In the genomic region with DNA sequence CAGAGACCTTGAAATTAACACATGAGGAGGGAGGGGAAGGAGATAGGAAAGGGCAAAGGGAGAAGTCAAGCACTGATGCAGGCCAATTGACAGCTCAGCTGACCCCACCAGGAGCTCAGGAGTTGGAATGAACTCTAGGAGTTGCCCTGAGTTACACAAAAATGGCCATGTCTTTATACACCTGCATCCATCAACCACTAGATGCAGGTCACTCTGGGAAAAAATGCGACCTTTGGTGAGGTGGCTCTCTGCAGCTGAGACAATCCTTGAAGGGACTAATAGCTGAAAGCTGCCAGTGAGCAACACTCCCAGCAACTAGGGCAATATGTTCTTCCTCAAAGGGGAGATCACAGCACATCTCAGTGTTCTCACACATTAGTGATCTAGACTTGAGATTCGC, we compare ENCODE assay signal across 28 cellular contexts.
"Had no signal": no experiment of that assay in that cellular context is flagged by ENCODE, and none has a peak within 500 bp of the region (broad histone marks: within the 10 kb centered on the region; RNA-seq: fewer than 3 reads in every experiment).

No MANE protein-coding gene starts in this region.

- H3K4me3 ChIP-seq: stomach, suprapubic skin, testis, thoracic aorta, thyroid gland, tibial artery, tibial nerve, transverse colon, upper lobe of left lung, upper lobe of right lung, uterus, vagina had no signal

- H3K4me1 ChIP-seq: stomach, suprapubic skin, testis, thyroid gland, tibial artery, tibial nerve, transverse colon, upper lobe of left lung, upper lobe of right lung, uterus, vagina had no signal

- H3K27me3 Mint-ChIP-seq: type B pancreatic cell had no signal

- H3K4me1 Mint-ChIP-seq: stimulated activated effector memory CD8-positive, alpha-beta T cell treated with anti-CD3 and anti-CD28 coated beads, Interleukin-12 subunit alpha, Interleukin-12 subunit beta, amount 100 ng/mL, for 72 hours; stimulated activated memory B cell treated with anti-CD40 and anti-IgM and Interleukin-4, amounts not matched to agents 10 μg/mL and 1 μg/mL and 100 μg/mL, for 72 hours had no signal

- DNase-seq: stimulated activated CD4-positive, alpha-beta T cell treated with anti-CD3 and anti-CD28 coated beads, Interleukin-2, amount 100 ng/mL, for 48 hours; stimulated activated CD4-positive, alpha-beta T cell treated with anti-CD3 and anti-CD28 coated beads, Interleukin-4, amount 100 ng/mL, for 1 hour; stimulated activated CD4-positive, alpha-beta T cell treated with anti-CD3 and anti-CD28 coated beads, Interleukin-4, amount 100 ng/mL, for 24 hours; stimulated activated CD4-positive, alpha-beta T cell treated with anti-CD3 and anti-CD28 coated beads, Interleukin-4, amount 100 ng/mL, for 4 hours; stimulated activated CD8-positive, alpha-beta memory T cell treated with anti-CD3 and anti-CD28 coated beads, Interleukin-4, amount 100 ng/mL, for 48 hours; stimulated activated naive B cell treated with anti-CD40 and anti-IgM and Interleukin-4, amounts not matched to agents 10 μg/mL and 1 μg/mL and 100 μg/mL, for 72 hours; stimulated activated naive CD4-positive, alpha-beta T cell; stimulated activated naive CD4-positive, alpha-beta T cell treated with Interleukin-2 at 50 U/mL for 16 hours; stimulated activated naive CD8-positive, alpha-beta T cell treated with anti-CD3 and anti-CD28 coated beads, Interleukin-15, amount 100 ng/mL, for 72 hours; stimulated activated naive CD8-positive, alpha-beta T cell treated with anti-CD3 and anti-CD28 coated beads, Interleukin-15, Interleukin-2, amounts not matched to agents 100 U/mL and 50 U/mL, for 24 hours; stomach; substantia nigra; testis; thyroid gland; tibial artery; transverse colon; upper lobe of left lung; upper lobe of right lung; uterus had no signal

- H3K36me3 Mint-ChIP-seq: stimulated activated effector memory CD8-positive, alpha-beta T cell treated with anti-CD3 and anti-CD28 coated beads, Interleukin-12 subunit alpha, Interleukin-12 subunit beta, amount 100 ng/mL, for 72 hours; stimulated activated memory B cell treated with anti-CD40 and anti-IgM and Interleukin-4, amounts not matched to agents 10 μg/mL and 1 μg/mL and 100 μg/mL, for 72 hours; stimulated activated naive B cell treated with anti-CD40 and anti-IgM and Interleukin-4, amounts not matched to agents 10 μg/mL and 1 μg/mL and 100 μg/mL, for 72 hours; type B pancreatic cell had no signal

- H3K4me3 Mint-ChIP-seq: stimulated activated effector memory CD8-positive, alpha-beta T cell treated with anti-CD3 and anti-CD28 coated beads, Interleukin-12 subunit alpha, Interleukin-12 subunit beta, amount 100 ng/mL, for 72 hours; stimulated activated memory B cell treated with anti-CD40 and anti-IgM and Interleukin-4, amounts not matched to agents 10 μg/mL and 1 μg/mL and 100 μg/mL, for 72 hours; stimulated activated naive B cell treated with anti-CD40 and anti-IgM and Interleukin-4, amounts not matched to agents 10 μg/mL and 1 μg/mL and 100 μg/mL, for 72 hours; stimulated activated naive CD8-positive, alpha-beta T cell treated with anti-CD3 and anti-CD28 coated beads, Interleukin-15, amount 100 ng/mL, for 72 hours; stimulated activated naive CD8-positive, alpha-beta T cell treated with anti-CD3 and anti-CD28 coated beads, Interleukin-15, Interleukin-2, amounts not matched to agents 100 ng/mL and 50 ng/mL, for 24 hours; type B pancreatic cell had no signal

- ATAC-seq: stimulated activated effector memory CD8-positive, alpha-beta T cell treated with anti-CD3 and anti-CD28 coated beads, Interleukin-12 subunit alpha, Interleukin-12 subunit beta, amount 100 ng/mL, for 72 hours; stimulated activated memory B cell treated with anti-CD40 and anti-IgM and Interleukin-4, amounts not matched to agents 10 μg/mL and 1 μg/mL and 100 μg/mL, for 72 hours; stimulated activated naive B cell treated with anti-CD40 and anti-IgM and Interleukin-4, amounts not matched to agents 10 μg/mL and 1 μg/mL and 100 μg/mL, for 72 hours; stimulated activated naive CD8-positive, alpha-beta T cell treated with anti-CD3 and anti-CD28 coated beads, Interleukin-15, amount 100 ng/mL, for 72 hours; stimulated activated naive CD8-positive, alpha-beta T cell treated with anti-CD3 and anti-CD28 coated beads, Interleukin-15, Interleukin-2, amounts not matched to agents 100 U/mL and 50 U/mL, for 24 hours; upper lobe of right lung had no signal

- H3K27ac ChIP-seq: stomach, suprapubic skin, testis, thoracic aorta, thyroid gland, tibial artery, tibial nerve, transverse colon, upper lobe of left lung, upper lobe of right lung, uterus, vagina had no signal

- FAIRE-seq: urothelium cell line had no signal

- H3K27ac Mint-ChIP-seq: stimulated activated effector memory CD8-positive, alpha-beta T cell treated with anti-CD3 and anti-CD28 coated beads, Interleukin-12 subunit alpha, Interleukin-12 subunit beta, amount 100 ng/mL, for 72 hours; stimulated activated memory B cell treated with anti-CD40 and anti-IgM and Interleukin-4, amounts not matched to agents 10 μg/mL and 1 μg/mL and 100 μg/mL, for 72 hours; stimulated activated naive B cell treated with anti-CD40 and anti-IgM and Interleukin-4, amounts not matched to agents 10 μg/mL and 1 μg/mL and 100 μg/mL, for 72 hours; stimulated activated naive CD8-positive, alpha-beta T cell treated with anti-CD3 and anti-CD28 coated beads, Interleukin-15, amount 100 ng/mL, for 72 hours; stimulated activated naive CD8-positive, alpha-beta T cell treated with anti-CD3 and anti-CD28 coated beads, Interleukin-15, Interleukin-2, amounts not matched to agents 100 ng/mL and 50 ng/mL, for 24 hours; type B pancreatic cell had no signal

- H3K9me3 Mint-ChIP-seq: stimulated activated effector memory CD8-positive, alpha-beta T cell treated with anti-CD3 and anti-CD28 coated beads, Interleukin-12 subunit alpha, Interleukin-12 subunit beta, amount 100 ng/mL, for 72 hours; stimulated activated naive B cell treated with anti-CD40 and anti-IgM and Interleukin-4, amounts not matched to agents 10 μg/mL and 1 μg/mL and 100 μg/mL, for 72 hours; stimulated activated naive CD8-positive, alpha-beta T cell treated with anti-CD3 and anti-CD28 coated beads, Interleukin-15, amount 100 ng/mL, for 72 hours; stimulated activated naive CD8-positive, alpha-beta T cell treated with anti-CD3 and anti-CD28 coated beads, Interleukin-15, Interleukin-2, amounts not matched to agents 100 ng/mL and 50 ng/mL, for 24 hours; type B pancreatic cell had no signal

- H3K9me3 ChIP-seq: stomach, suprapubic skin, testis, thoracic aorta, thyroid gland, tibial artery, tibial nerve, transverse colon, upper lobe of left lung, upper lobe of right lung, uterus, vagina had no signal

- H3K27me3 ChIP-seq: stomach, suprapubic skin, testis, thyroid gland, tibial artery, tibial nerve, transverse colon, upper lobe of left lung, upper lobe of right lung, uterus, vagina had no signal

- H3K36me3 ChIP-seq: stomach, suprapubic skin, thoracic aorta, thyroid gland, tibial artery, tibial nerve, transverse colon, upper lobe of left lung, upper lobe of right lung, uterus, vagina had no signal
